In the genomic region with DNA sequence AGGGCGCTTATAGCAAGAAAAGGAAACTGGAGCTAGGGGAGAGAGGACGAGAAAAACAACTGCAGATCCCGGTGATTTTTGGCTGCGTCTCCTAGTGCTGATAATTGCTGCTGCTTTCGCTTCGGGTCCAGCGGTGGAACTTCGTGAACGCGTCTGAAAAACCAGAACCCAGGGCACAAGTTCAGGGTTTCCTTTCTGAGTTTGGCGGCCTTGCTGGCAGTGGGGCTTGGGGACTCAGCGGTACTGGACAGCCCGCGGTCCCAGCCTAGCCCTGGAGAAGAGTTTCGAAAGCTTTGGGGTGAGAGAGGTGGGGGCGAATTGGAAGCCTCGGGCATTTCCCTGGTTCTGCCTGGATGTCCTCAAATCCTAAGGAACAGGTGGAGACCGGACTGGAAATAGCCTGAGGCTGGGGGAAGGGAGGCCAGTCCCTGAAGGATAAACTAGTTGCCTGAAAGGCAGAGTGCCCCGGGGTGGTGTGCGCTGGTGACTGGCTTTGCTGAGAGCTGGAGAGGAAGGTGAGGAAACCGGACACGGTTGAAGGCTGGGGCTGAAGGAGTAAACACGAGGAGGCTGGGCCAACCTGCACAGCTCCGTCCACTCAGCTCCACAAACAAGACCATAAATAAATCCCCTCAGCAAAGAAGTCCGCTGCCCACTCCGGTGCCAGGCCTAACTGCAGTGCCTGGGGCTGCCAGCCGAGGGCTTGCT, we compare ENCODE assay signal across 8 cellular contexts. TPM values are rescaled to one million over a fixed set of nuclear protein-coding genes. Genes with fewer than 3 reads are reported as not detected.
DNase-seq lines count a peak whose midpoint lies in the region; ATAC-seq and TF ChIP-seq lines count a peak whose summit lies in the region.

No MANE protein-coding gene starts in this region.

- H3K4me3 Mint-ChIP-seq in H9 (peak overlapping the region; percentile 65 to 81), immature natural killer cell (peak overlapping the region; percentile 87 to 99 (median 94))

- TF ChIP-seq POLR2A in gastrocnemius medialis (IDR thresholded peaks at IDR 0.05), result peak; percentile 79 to 83

- no peaks in the 10 kb centered on the region for H3K79me2 ChIP-seq in H9 (ENCODE audit: insufficient read depth, low read length)
- no peaks in the 10 kb centered on the region for H3K79me2 ChIP-seq in PC-9 (ENCODE audit: low read depth)

- H4K91ac ChIP-seq in H9 (ENCODE audit: insufficient read length, low read depth, low read length), result no peak overlapping the region

- H4K5ac ChIP-seq in H9 (ENCODE audit: insufficient read length, low read depth, low read length), result no peak overlapping the region

- DNase-seq in H9 (no peak), PC-9 (peak in 1 of 2 experiments; percentile 59), cardiac fibroblast (ENCODE audit: low read depth in 2 of 2) (peak in 1 of 2 donors; percentile 39), immature natural killer cell (peak; percentile 17 to 25 (median 22)), gastrocnemius medialis (peak; percentile 95 to 98)
- no peak for DNase-seq in effector CD8-positive, alpha-beta T cell (lab: John Stamatoyannopoulos, UW)
- DNase-seq in activated CD4-positive, CD25-positive, alpha-beta regulatory T cell (lab: John Stamatoyannopoulos, UW), result no peak

- H2BK5ac ChIP-seq in H9 (ENCODE audit: insufficient read length, low read length), result no peak overlapping the region

- H3K4me3 ChIP-seq in BLaER1 treated with 17β-estradiol and CSF1 and Interleukin-3, amounts not matched to agents 10 nM and 100 nM, result peak overlapping the region; percentile 55 to 71 (median 62)
- H3K4me3 ChIP-seq in PC-9 (peak overlapping the region; percentile 54), cardiac fibroblast (replicated peaks in 1 of 2; ENCODE audit: low read depth in 2 of 2, low read length in 2 of 2) (peak overlapping the region; percentile 57 to 78), gastrocnemius medialis (peak overlapping the region; percentile 71 to 88 (median 81))

- no TSS peak for BruUV-seq in PC-9 (replicated peaks; lab: Mats Ljungman, UMichigan)

- H3K27me3 Mint-ChIP-seq in H9 (ENCODE audit: low read depth), result peaks cover 64% of the 10 kb centered on the region
- peaks cover 3 to 13% (median 7%) of the 10 kb centered on the region in 3 donors for H3K27me3 Mint-ChIP-seq in immature natural killer cell (ENCODE audit: low read depth in 3 of 3)

- ATAC-seq in gastrocnemius medialis, result peak; percentile 57 to 68

- H3K9ac ChIP-seq in BLaER1 treated with 17β-estradiol and CSF1 and Interleukin-3, amounts not matched to agents 10 nM and 100 nM, result peak overlapping the region; percentile 17 to 69 (median 62); a peak in 21 of 22 replicates
- H3K9ac ChIP-seq in H9 (ENCODE audit: extremely low read depth, insufficient read length, low read length), result no peak overlapping the region

- H3T11ph ChIP-seq in H9 (ENCODE audit: low read length), result no peak overlapping the region

- no peak overlapping the region for H3K27ac Mint-ChIP-seq in H9
- H3K27ac Mint-ChIP-seq in immature natural killer cell, result peak overlapping the region in 5 of 6 donors; percentile 42 to 92 (median 58)

- no peak overlapping the region for H2BK15ac ChIP-seq in H9 (ENCODE audit: low read depth, low read length)

- no peak overlapping the region for H2AK5ac ChIP-seq in H9 (ENCODE audit: insufficient read length, low read length)

- H3K36me3 Mint-ChIP-seq in H9 (ENCODE audit: insufficient read depth in 1 of 3, low read depth in 3 of 3), result no peaks in the 10 kb centered on the region
- H3K36me3 Mint-ChIP-seq in immature natural killer cell, result no peaks in the 10 kb centered on the region

- POLR2A ChIA-PET in PC-9 (lab: Charles Lee; ENCODE audit: unreplicated experiment), result no interaction called here

- intact Hi-C loops in PC-9 (cut with micrococcal nuclease; ENCODE audit: unreplicated experiment), result loop anchor here (2.0 to 10.0 kb wide), 3 partner anchors 38 to 856 kb away; no protein-coding TSS in a partner anchor
- intact Hi-C loops in gastrocnemius medialis (cut with DNase I; ENCODE audit: low total_unique reads), result loop anchor here (1.0 to 5.0 kb wide), 4 partner anchors 20 to 107 kb away; no protein-coding TSS in a partner anchor

- no CpG with 5 or more reads among the region's 27 CpGs for WGBS in H9 (ENCODE audit: extremely low coverage, insufficient read length, low lambda C conversion rate)

- no peak overlapping the region for H4K8ac ChIP-seq in H9 (replicated peaks; ENCODE audit: insufficient read length, low read depth, low read length)

- no peak overlapping the region for H2BK120ac ChIP-seq in H9 (ENCODE audit: low read depth, low read length, poor library complexity, severe bottlenecking)

- CTCF ChIA-PET in PC-9 (lab: Charles Lee), result interaction anchor here (1.0 to 1.3 kb wide), 2 partner anchors 34 to 38 kb away, joined by 3 read pairs; no protein-coding TSS in a partner anchor

- H4K20me1 ChIP-seq in BLaER1 treated with 17β-estradiol and CSF1 and Interleukin-3, amounts not matched to agents 10 nM and 100 nM, result peaks cover 0 to 56% (median 0%) of the 10 kb centered on the region in 11 experiments; a peak in 10 of 22 replicates
- H4K20me1 ChIP-seq in H9 (ENCODE audit: control insufficient read depth, insufficient read depth, insufficient read length), result no peaks in the 10 kb centered on the region
- no peaks in the 10 kb centered on the region for H4K20me1 ChIP-seq in PC-9 (ENCODE audit: insufficient read depth)

- H3K23ac ChIP-seq in H9 (ENCODE audit: insufficient read length, low read depth, low read length), result no peak overlapping the region

- H3K4me1 Mint-ChIP-seq in H9 (peaks cover 12 to 17% of the 10 kb centered on the region in 2 experiments), immature natural killer cell (peaks cover 29 to 31% of the 10 kb centered on the region in 2 donors)

- H2AFZ ChIP-seq in H9 (ENCODE audit: low read length) (no peak overlapping the region), PC-9 (peak overlapping the region; percentile 86)

- no peak overlapping the region for H3K14ac ChIP-seq in H9 (ENCODE audit: insufficient read depth, low read length)

- H3K27ac ChIP-seq in BLaER1 treated with 17β-estradiol and CSF1 and Interleukin-3, amounts not matched to agents 10 nM and 100 nM, result peak overlapping the region in 1 of 11 experiments; percentile 47; a peak in 5 of 22 replicates
- H3K27ac ChIP-seq in H9 (ENCODE audit: insufficient read length, low read depth, low read length) (no peak overlapping the region), PC-9 (no peak overlapping the region), gastrocnemius medialis (peak overlapping the region; percentile 97 to 99 (median 98))

- peaks cover 5% of the 10 kb centered on the region; the same call in 1 of the 2 replicates for H3F3A ChIP-seq in PC-9 (ENCODE audit: insufficient read depth, low read depth)

- no peaks in the 10 kb centered on the region for H3K36me3 ChIP-seq in BLaER1 treated with 17β-estradiol and CSF1 and Interleukin-3, amounts not matched to agents 10 nM and 100 nM
- H3K36me3 ChIP-seq in PC-9 (ENCODE audit: low read depth) (no peaks in the 10 kb centered on the region), gastrocnemius medialis (no peaks in the 10 kb centered on the region)

- H3K9me3 Mint-ChIP-seq in H9, result no peaks in the 10 kb centered on the region
- no peaks in the 10 kb centered on the region for H3K9me3 Mint-ChIP-seq in immature natural killer cell

- no peaks in the 10 kb centered on the region for H3K79me1 ChIP-seq in H9 (ENCODE audit: insufficient read depth, low read depth, low read length, poor library complexity, severe bottlenecking)

- in situ Hi-C loops in gastrocnemius medialis (cut with MboI; ENCODE audit: low sequenced_read_pairs in 4 of 4), result loop anchor here in 1 of 4 donors (10.0 kb wide), 1 partner anchor 86 kb away; no protein-coding TSS in a partner anchor

- H3K4me1 ChIP-seq in BLaER1 treated with 17β-estradiol and CSF1 and Interleukin-3, amounts not matched to agents 10 nM and 100 nM, result peaks cover 32 to 47% (median 43%) of the 10 kb centered on the region in 10 experiments
- H3K4me1 ChIP-seq in H9 (ENCODE audit: insufficient read depth, low read length), result no peaks in the 10 kb centered on the region
- H3K4me1 ChIP-seq in PC-9 (replicated peaks; ENCODE audit: insufficient read depth), result peaks cover 10% of the 10 kb centered on the region; the same call in 1 of the 2 replicates
- peaks cover 55 to 58% of the 10 kb centered on the region in 2 donors for H3K4me1 ChIP-seq in gastrocnemius medialis

- peak; percentile 57 for TF ChIP-seq CTCF in H9 (conservative IDR thresholded peaks at IDR 0.05)
- no peak for TF ChIP-seq CTCF in PC-9 (conservative IDR thresholded peaks at IDR 0.05)
- peak; percentile 11 for TF ChIP-seq CTCF in cardiac fibroblast (IDR thresholded peaks at IDR 0.05; ENCODE audit: low read depth, low read length)
- TF ChIP-seq CTCF in gastrocnemius medialis (IDR thresholded peaks at IDR 0.05 in 4 of 5, conservative IDR thresholded peaks at IDR 0.05 in 1 of 5), result peak; percentile 61 to 76 (median 72)

- peaks cover 14% of the 10 kb centered on the region for H3K23me2 ChIP-seq in H9 (ENCODE audit: insufficient read length, low read depth, low read length, poor library complexity, severe bottlenecking)

- no peak overlapping the region for H2BK12ac ChIP-seq in H9 (ENCODE audit: insufficient read length, low read depth, low read length)

- no peaks in the 10 kb centered on the region for H3K9me2 ChIP-seq in PC-9 (ENCODE audit: insufficient read depth)

- no peak overlapping the region for H3K4ac ChIP-seq in H9 (ENCODE audit: low read depth, low read length)

- no peak overlapping the region for H3K56ac ChIP-seq in H9 (ENCODE audit: insufficient read length, low read depth, low read length)

- peak overlapping the region; percentile 85 to 100 (median 98) for H3K4me2 ChIP-seq in BLaER1 treated with 17β-estradiol and CSF1 and Interleukin-3, amounts not matched to agents 10 nM and 100 nM
- peak overlapping the region; percentile 73 for H3K4me2 ChIP-seq in H9 (ENCODE audit: insufficient read depth, insufficient read length, low read length)
- peak overlapping the region; percentile 93 for H3K4me2 ChIP-seq in PC-9

- H3K18ac ChIP-seq in H9 (ENCODE audit: insufficient read length, low read depth, low read length), result no peak overlapping the region

- no peak overlapping the region for H2BK20ac ChIP-seq in H9 (ENCODE audit: low read depth, low read length, poor library complexity, severe bottlenecking)

- H3K27me3 ChIP-seq in BLaER1 treated with 17β-estradiol and CSF1 and Interleukin-3, amounts not matched to agents 10 nM and 100 nM, result peaks cover 30 to 87% (median 47%) of the 10 kb centered on the region in 11 experiments
- H3K27me3 ChIP-seq in H9 (ENCODE audit: insufficient read depth, low read length), result peaks cover 14% of the 10 kb centered on the region; the same call in 1 of the 2 replicates
- H3K27me3 ChIP-seq in PC-9 (ENCODE audit: insufficient read depth, low read depth), result peaks cover 55% of the 10 kb centered on the region
- no peaks in the 10 kb centered on the region for H3K27me3 ChIP-seq in gastrocnemius medialis

- no peaks in the 10 kb centered on the region for H3K9me3 ChIP-seq in BLaER1 treated with 17β-estradiol and CSF1 and Interleukin-3, amounts not matched to agents 10 nM and 100 nM (replicated peaks in 1 of 11)
- H3K9me3 ChIP-seq in H9 (ENCODE audit: control insufficient read depth, low read depth, low read length) (no peaks in the 10 kb centered on the region), PC-9 (ENCODE audit: insufficient read depth, low read depth) (no peaks in the 10 kb centered on the region), gastrocnemius medialis (no peaks in the 10 kb centered on the region)

RNA-seq across cellular contexts. Expression of a gene that starts 0.9 kb away (rescaled TPM):
- total RNA-seq in H9 (2021), result 0.48 and 0.70 TPM in 2 replicates
- total RNA-seq in PC-9 (2021), result 2.0 and 2.4 TPM in 2 replicates
- 1 to 10 TPM; 2.5 to 7.0 (median 2.7) TPM for polyA plus RNA-seq in immature natural killer cell
- 100 to 1,000 TPM; 109 to 266 (median 239) TPM for total RNA-seq in gastrocnemius medialis

Comparison
In these comparisons a context has a peak if more than half of its experiments do, and no peak if none do; other contexts are left out.
1. H3K27ac ChIP-seq: peak in gastrocnemius medialis (4 of 4); none in H9 (single experiment) and PC-9 (single experiment).
2. DNase-seq: peak in immature natural killer cell (3 of 3) and gastrocnemius medialis (2 of 2); none in H9 (single experiment), effector CD8-positive, alpha-beta T cell (single experiment) and activated CD4-positive, CD25-positive, alpha-beta regulatory T cell (0 of 4).
3. H3K27ac Mint-ChIP-seq: peak in immature natural killer cell (5 of 6); none in H9 (0 of 3).
4. RNA of a gene that starts 0.9 kb away (total RNA-seq): 109 to 266 TPM in gastrocnemius medialis; 2.0 to 2.4 TPM in PC-9 and 0.48 to 0.70 TPM in H9; every median in the first group is over 10 times any median in the second.
5. Peak in every context shown above with its lines, with median percentiles within 50 percentile points of each other: H3K4me2 ChIP-seq and H3K4me3 ChIP-seq.